13 cellular contexts compared by ENCODE assay signal in the genomic region with DNA sequence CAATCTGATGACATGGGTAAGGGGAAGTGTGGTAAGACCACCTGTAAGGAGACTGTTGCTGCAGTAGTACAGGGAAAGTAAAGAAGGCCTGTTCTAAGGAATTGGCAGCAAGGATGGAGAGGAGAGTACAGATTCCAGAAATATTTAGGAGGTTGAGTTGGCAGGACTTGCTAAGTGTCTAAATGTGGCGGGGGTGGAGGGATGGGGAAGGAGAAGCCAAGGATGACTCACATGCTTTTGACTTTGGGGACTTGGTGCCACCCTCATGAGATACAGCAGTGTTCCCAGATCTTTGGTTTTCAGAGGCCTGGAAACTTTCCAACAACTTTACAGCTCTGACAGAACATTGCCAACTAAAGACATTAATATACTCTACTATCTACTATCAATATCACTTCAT.
A peak's percentile ranks its signal among the peaks of the same experiment; 100 is the strongest.
DNase-seq lines count a peak whose midpoint lies in the region; ATAC-seq and TF ChIP-seq lines count a peak whose summit lies in the region.
"Had no signal": no experiment of that assay in that cellular context is flagged by ENCODE, and none has a peak within 500 bp of the region (broad histone marks: within the 10 kb centered on the region; RNA-seq: fewer than 3 reads in every experiment).

No MANE protein-coding gene starts in this region.

- no peak for TF ChIP-seq CTCF in epithelial cell of esophagus (IDR thresholded peaks at IDR 0.05; ENCODE audit: insufficient read depth, low read depth, low read length, missing control alignments)

- DNase-seq in EL (peak; percentile 88), NCI-H446 treated with DMSO at 0.1 percent for 48 hours (lab: John Stamatoyannopoulos, UW) (peak; percentile 62), epithelial cell of esophagus (ENCODE audit: low read depth) (peak; percentile 21), putamen (ENCODE audit: low spot score) (peak; percentile 69), cortex of kidney (lab: John Stamatoyannopoulos, UW) (no peak), DMS153 (lab: John Stamatoyannopoulos, UW) (no peak)
- DNase-seq: activated CD8-positive, alpha-beta T cell treated with anti-CD3 and anti-CD28 coated beads for 36 hours; activated naive CD8-positive, alpha-beta T cell treated with anti-CD3 and anti-CD28 coated beads, Interleukin-2, amount 10 ng/mL, durations not matched to agents 7 days and 5 days; effector memory CD8-positive, alpha-beta T cell; NCI-H1105 treated with DMSO at 0.1 percent for 48 hours; NCI-H774 had no signal

- H3K4me3 ChIP-seq in epithelial cell of esophagus (ENCODE audit: low read length): no peak overlapping the region

- no peak for ATAC-seq in GM21786 (IDR thresholded peaks at IDR 0.05; ENCODE audit: unreplicated experiment)
- no peak for ATAC-seq in activated CD4-positive, CD25-positive, alpha-beta regulatory T cell treated with anti-CD3 and anti-CD28 coated beads, Interleukin-2, amount 50 U/mL, for 24 hours
- ATAC-seq: activated CD8-positive, alpha-beta T cell treated with anti-CD3 and anti-CD28 coated beads for 36 hours; effector memory CD8-positive, alpha-beta T cell had no signal

Comparison
In these comparisons a context has a peak if more than half of its experiments do, and no peak if none do; other contexts are left out.
1. DNase-seq: peak in EL (single experiment), NCI-H446 treated with DMSO at 0.1 percent for 48 hours (single experiment), epithelial cell of esophagus (single experiment) and putamen (single experiment); none in cortex of kidney (single experiment) and DMS153 (single experiment).